Comparison of ENCODE assay signal across 1 cellular context in the genomic region with DNA sequence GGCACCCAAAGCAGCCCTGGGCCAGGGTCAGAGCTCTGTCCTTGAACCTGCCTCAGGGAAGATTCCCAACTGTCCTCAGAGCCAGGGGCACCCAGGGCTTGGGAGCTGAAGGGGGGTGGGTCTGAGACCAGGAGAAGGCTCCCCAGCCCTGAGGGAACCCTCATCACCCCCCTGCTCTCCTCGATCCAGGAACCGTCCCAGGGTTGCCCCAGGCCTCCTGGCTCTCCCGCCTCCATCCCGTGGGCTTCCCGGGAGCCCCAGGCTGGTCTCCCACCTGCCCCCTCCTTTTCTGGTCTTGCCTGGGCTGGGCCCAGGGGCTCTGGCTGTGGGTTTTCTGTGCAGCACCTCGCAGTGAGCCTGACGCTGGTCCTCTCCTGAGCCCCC.
TF ChIP-seq lines count a peak whose summit lies in the region.

No MANE protein-coding gene starts in this region.

TF ChIP-seq in IMR-90, 13 proteins besides CTCF, POLR2A, EP300 and RAD21:
- TF ChIP-seq MAZ (IDR thresholded peaks at IDR 0.05; ENCODE audit: borderline replicate concordance, low read depth, low read length) (no peak), CHD1 (IDR thresholded peaks at IDR 0.05; ENCODE audit: low read depth, low read length) (no peak), BHLHE40 (IDR thresholded peaks at IDR 0.05; ENCODE audit: low read depth, low read length) (no peak), MXI1 (IDR thresholded peaks at IDR 0.05; ENCODE audit: borderline replicate concordance, low read depth, low read length) (no peak), SMC3 (IDR thresholded peaks at IDR 0.05; ENCODE audit: low read depth, low read length) (no peak), NFE2L2 (IDR thresholded peaks at IDR 0.05; ENCODE audit: low read depth, low read length) (no peak)
TF ChIP-seq in IMR-90: peak in this region for 0.
